In the genomic region with DNA sequence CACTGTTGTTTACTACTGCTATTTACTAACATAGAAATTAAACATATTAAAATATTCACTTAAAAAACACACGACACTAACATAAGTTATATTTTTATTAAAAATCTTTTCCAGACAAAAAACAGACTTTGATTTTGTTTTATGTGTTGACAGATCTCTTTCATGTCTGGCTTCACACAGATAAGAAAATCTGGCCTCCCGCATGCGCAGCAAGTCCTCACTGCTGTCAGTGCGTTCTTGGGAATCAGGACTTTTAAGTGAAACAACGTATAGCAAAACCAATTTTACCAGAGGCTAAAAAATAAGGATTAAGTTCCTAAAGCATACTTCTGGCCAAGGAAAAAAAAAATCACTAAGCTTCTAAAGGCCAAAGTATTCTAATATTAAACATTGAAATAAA, we compare ENCODE assay signal across 1 cellular context.
TF ChIP-seq lines count a peak whose summit lies in the region.

No MANE protein-coding gene starts in this region.

TF ChIP-seq in HepG2, 621 proteins besides CTCF, POLR2A, EP300 and RAD21:
- TF ChIP-seq ZNF484 (CRISPR knock-in tag; IDR thresholded peaks at IDR 0.05; ENCODE audit: borderline replicate concordance, low read depth) = no peak
- TF ChIP-seq BRCA1 (CRISPR knock-in tag; IDR thresholded peaks at IDR 0.05) = no peak
- TF ChIP-seq ZNF260 (CRISPR knock-in tag; IDR thresholded peaks at IDR 0.05; ENCODE audit: borderline replicate concordance, low read depth) = no peak
- TF ChIP-seq, protein P1, sequence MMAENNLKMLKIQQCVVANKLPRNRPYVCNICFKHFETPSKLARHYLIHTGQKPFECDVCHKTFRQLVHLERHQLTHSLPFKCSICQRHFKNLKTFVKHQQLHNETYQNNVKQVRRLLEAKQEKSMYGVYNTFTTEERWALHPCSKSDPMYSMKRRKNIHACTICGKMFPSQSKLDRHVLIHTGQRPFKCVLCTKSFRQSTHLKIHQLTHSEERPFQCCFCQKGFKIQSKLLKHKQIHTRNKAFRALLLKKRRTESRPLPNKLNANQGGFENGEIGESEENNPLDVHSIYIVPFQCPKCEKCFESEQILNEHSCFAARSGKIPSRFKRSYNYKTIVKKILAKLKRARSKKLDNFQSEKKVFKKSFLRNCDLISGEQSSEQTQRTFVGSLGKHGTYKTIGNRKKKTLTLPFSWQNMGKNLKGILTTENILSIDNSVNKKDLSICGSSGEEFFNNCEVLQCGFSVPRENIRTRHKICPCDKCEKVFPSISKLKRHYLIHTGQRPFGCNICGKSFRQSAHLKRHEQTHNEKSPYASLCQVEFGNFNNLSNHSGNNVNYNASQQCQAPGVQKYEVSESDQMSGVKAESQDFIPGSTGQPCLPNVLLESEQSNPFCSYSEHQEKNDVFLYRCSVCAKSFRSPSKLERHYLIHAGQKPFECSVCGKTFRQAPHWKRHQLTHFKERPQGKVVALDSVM (CRISPR knock-in tag; IDR thresholded peaks at IDR 0.05) = no peak
- no peak for TF ChIP-seq FOXK2 (IDR thresholded peaks at IDR 0.05)
- no peak for TF ChIP-seq ZKSCAN1 (IDR thresholded peaks at IDR 0.05; ENCODE audit: low read length)
- TF ChIP-seq, protein P2, sequence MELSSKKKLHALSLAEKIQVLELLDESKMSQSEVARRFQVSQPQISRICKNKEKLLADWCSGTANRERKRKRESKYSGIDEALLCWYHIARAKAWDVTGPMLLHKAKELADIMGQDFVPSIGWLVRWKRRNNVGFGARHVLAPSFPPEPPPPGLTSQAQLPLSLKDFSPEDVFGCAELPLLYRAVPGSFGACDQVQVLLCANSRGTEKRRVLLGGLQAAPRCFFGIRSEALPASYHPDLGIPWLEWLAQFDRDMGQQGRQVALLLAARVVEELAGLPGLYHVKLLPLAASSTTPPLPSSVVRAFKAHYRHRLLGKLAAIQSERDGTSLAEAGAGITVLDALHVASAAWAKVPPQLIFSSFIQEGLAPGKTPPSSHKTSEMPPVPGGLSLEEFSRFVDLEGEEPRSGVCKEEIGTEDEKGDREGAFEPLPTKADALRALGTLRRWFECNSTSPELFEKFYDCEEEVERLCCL (CRISPR knock-in tag; IDR thresholded peaks at IDR 0.05; ENCODE audit: borderline replicate concordance) = no peak
- TF ChIP-seq ZFP36L2 (CRISPR knock-in tag; IDR thresholded peaks at IDR 0.05) = no peak
- no peak for TF ChIP-seq JUNB (CRISPR knock-in tag; IDR thresholded peaks at IDR 0.05; ENCODE audit: borderline replicate concordance)
- no peak for TF ChIP-seq SNAI1 (CRISPR knock-in tag; IDR thresholded peaks at IDR 0.05; ENCODE audit: borderline replicate concordance)
- TF ChIP-seq, protein P3, sequence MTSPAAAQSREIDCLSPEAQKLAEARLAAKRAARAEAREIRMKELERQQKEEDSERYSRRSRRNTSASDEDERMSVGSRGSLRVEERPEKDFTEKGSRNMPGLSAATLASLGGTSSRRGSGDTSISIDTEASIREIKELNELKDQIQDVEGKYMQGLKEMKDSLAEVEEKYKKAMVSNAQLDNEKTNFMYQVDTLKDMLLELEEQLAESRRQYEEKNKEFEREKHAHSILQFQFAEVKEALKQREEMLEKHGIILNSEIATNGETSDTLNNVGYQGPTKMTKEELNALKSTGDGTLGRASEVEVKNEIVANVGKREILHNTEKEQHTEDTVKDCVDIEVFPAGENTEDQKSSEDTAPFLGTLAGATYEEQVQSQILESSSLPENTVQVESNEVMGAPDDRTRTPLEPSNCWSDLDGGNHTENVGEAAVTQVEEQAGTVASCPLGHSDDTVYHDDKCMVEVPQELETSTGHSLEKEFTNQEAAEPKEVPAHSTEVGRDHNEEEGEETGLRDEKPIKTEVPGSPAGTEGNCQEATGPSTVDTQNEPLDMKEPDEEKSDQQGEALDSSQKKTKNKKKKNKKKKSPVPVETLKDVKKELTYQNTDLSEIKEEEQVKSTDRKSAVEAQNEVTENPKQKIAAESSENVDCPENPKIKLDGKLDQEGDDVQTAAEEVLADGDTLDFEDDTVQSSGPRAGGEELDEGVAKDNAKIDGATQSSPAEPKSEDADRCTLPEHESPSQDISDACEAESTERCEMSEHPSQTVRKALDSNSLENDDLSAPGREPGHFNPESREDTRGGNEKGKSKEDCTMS (CRISPR knock-in tag; conservative IDR thresholded peaks at IDR 0.05) = no peak
- TF ChIP-seq, protein P4, sequence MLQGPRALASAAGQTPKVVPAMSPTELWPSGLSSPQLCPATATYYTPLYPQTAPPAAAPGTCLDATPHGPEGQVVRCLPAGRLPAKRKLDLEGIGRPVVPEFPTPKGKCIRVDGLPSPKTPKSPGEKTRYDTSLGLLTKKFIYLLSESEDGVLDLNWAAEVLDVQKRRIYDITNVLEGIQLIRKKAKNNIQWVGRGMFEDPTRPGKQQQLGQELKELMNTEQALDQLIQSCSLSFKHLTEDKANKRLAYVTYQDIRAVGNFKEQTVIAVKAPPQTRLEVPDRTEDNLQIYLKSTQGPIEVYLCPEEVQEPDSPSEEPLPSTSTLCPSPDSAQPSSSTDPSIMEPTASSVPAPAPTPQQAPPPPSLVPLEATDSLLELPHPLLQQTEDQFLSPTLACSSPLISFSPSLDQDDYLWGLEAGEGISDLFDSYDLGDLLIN (CRISPR knock-in tag; IDR thresholded peaks at IDR 0.05; ENCODE audit: borderline replicate concordance) = no peak
- TF ChIP-seq, protein P5, sequence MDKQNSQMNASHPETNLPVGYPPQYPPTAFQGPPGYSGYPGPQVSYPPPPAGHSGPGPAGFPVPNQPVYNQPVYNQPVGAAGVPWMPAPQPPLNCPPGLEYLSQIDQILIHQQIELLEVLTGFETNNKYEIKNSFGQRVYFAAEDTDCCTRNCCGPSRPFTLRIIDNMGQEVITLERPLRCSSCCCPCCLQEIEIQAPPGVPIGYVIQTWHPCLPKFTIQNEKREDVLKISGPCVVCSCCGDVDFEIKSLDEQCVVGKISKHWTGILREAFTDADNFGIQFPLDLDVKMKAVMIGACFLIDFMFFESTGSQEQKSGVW (CRISPR knock-in tag; IDR thresholded peaks at IDR 0.05; ENCODE audit: borderline replicate concordance) = no peak
- TF ChIP-seq ZNF44 (CRISPR knock-in tag; IDR thresholded peaks at IDR 0.05) = no peak
- TF ChIP-seq RFX5 (IDR thresholded peaks at IDR 0.05; ENCODE audit: low read depth, low read length) = no peak
- TF ChIP-seq ZZZ3 (CRISPR knock-in tag; IDR thresholded peaks at IDR 0.05; ENCODE audit: borderline replicate concordance) = no peak
- TF ChIP-seq, protein P6, sequence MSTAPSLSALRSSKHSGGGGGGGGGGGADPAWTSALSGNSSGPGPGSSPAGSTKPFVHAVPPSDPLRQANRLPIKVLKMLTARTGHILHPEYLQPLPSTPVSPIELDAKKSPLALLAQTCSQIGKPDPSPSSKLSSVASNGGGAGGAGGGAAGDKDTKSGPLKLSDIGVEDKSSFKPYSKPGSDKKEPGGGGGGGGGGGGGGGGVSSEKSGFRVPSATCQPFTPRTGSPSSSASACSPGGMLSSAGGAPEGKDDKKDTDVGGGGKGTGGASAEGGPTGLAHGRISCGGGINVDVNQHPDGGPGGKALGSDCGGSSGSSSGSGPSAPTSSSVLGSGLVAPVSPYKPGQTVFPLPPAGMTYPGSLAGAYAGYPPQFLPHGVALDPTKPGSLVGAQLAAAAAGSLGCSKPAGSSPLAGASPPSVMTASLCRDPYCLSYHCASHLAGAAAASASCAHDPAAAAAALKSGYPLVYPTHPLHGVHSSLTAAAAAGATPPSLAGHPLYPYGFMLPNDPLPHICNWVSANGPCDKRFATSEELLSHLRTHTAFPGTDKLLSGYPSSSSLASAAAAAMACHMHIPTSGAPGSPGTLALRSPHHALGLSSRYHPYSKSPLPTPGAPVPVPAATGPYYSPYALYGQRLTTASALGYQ (CRISPR knock-in tag; IDR thresholded peaks at IDR 0.05) = no peak
- TF ChIP-seq ZNF775 (CRISPR knock-in tag; IDR thresholded peaks at IDR 0.05; ENCODE audit: borderline replicate concordance) = no peak
- TF ChIP-seq, protein P7, sequence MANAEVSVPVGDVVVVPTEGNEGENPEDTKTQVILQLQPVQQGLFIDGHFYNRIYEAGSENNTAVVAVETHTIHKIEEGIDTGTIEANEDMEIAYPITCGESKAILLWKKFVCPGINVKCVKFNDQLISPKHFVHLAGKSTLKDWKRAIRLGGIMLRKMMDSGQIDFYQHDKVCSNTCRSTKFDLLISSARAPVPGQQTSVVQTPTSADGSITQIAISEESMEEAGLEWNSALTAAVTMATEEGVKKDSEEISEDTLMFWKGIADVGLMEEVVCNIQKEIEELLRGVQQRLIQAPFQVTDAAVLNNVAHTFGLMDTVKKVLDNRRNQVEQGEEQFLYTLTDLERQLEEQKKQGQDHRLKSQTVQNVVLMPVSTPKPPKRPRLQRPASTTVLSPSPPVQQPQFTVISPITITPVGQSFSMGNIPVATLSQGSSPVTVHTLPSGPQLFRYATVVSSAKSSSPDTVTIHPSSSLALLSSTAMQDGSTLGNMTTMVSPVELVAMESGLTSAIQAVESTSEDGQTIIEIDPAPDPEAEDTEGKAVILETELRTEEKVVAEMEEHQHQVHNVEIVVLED (CRISPR knock-in tag; IDR thresholded peaks at IDR 0.05; ENCODE audit: borderline replicate concordance) = no peak
TF ChIP-seq in HepG2: peak in this region for 0.
